Comparison of ENCODE assay signal across 26 cellular contexts in the genomic region with DNA sequence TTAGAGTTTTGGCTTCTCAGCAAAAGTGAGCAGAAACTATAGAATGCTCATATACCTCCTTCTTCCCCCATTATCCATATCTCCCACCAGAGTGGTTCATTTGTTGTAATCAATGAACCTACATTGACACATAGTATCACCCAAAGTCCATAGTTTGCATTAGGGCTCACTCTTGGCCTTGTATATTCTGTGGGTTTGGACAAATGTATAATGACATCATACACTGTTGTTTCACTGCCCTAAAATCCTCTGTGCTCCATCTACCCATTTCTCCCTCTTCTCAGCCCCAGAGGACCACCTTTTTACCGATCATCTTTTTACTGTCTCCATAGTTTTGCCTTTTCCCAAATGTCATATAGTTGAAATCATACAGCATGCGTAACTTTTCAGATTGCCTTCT.
"Had no signal": no experiment of that assay in that cellular context is flagged by ENCODE, and none has a peak within 500 bp of the region (broad histone marks: within the 10 kb centered on the region; RNA-seq: fewer than 3 reads in every experiment).

No MANE protein-coding gene starts in this region.

- H3K79me2 ChIP-seq: parathyroid adenoma had no signal

- DNase-seq: activated CD4-positive, alpha-beta T cell treated with anti-CD3 and anti-CD28 coated beads for 1 hour; activated effector memory CD4-positive, alpha-beta T cell treated with anti-CD3 and anti-CD28 coated beads, Interleukin-2, amount 50 U/mL, for 16 hours; amniotic stem cell; colonic mucosa; dorsolateral prefrontal cortex; effector memory CD8-positive, alpha-beta T cell; gastrocnemius medialis; hippocampal formation; kidney glomerular epithelial cell; left ventricle myocardium inferior; mammary epithelial cell; nucleus accumbens; stimulated activated CD4-positive, alpha-beta T cell treated with anti-CD3 and anti-CD28 coated beads, Interleukin-1b, Interleukin-23, amount 100 ng/mL, for 48 hours; substantia nigra; T-cell; T-helper 9 cell; thyroid gland had no signal

- H3K9me3 ChIP-seq: breast epithelium, colonic mucosa, gastrocnemius medialis, left ventricle myocardium inferior, thyroid gland had no signal

- H3K4me3 Mint-ChIP-seq: activated naive CD4-positive, alpha-beta T cell treated with anti-CD3 and anti-CD28 coated beads, Interleukin-2, amount 50 U/mL, for 24 hours; effector memory CD8-positive, alpha-beta T cell; mesothelial cell of epicardium; natural killer cell treated with Interleukin-12 subunit alpha and Interleukin-12 subunit beta and Interleukin-15 and Interleukin-18, amount 100 ng/mL, for 72 hours; stimulated activated naive CD8-positive, alpha-beta T cell treated with anti-CD3 and anti-CD28 coated beads, Interleukin-15, Interleukin-2, amounts not matched to agents 100 ng/mL and 50 ng/mL, for 24 hours; T-cell had no signal

- ATAC-seq: effector memory CD8-positive, alpha-beta T cell; esophagus mucosa; gastrocnemius medialis; natural killer cell treated with Interleukin-12 subunit alpha and Interleukin-12 subunit beta and Interleukin-15 and Interleukin-18, amount 100 ng/mL, for 72 hours; right cardiac atrium; T-cell had no signal

- H3K9me3 Mint-ChIP-seq: activated naive CD4-positive, alpha-beta T cell treated with anti-CD3 and anti-CD28 coated beads, Interleukin-2, amount 50 U/mL, for 24 hours; effector memory CD8-positive, alpha-beta T cell; mesothelial cell of epicardium; natural killer cell treated with Interleukin-12 subunit alpha and Interleukin-12 subunit beta and Interleukin-15 and Interleukin-18, amount 100 ng/mL, for 72 hours; stimulated activated naive CD8-positive, alpha-beta T cell treated with anti-CD3 and anti-CD28 coated beads, Interleukin-15, Interleukin-2, amounts not matched to agents 100 ng/mL and 50 ng/mL, for 24 hours; T-cell had no signal

- H3K4me3 ChIP-seq: breast epithelium, colonic mucosa, dorsolateral prefrontal cortex, gastrocnemius medialis, left ventricle myocardium inferior, thyroid gland had no signal

- H3K27ac Mint-ChIP-seq: activated naive CD4-positive, alpha-beta T cell treated with anti-CD3 and anti-CD28 coated beads, Interleukin-2, amount 50 U/mL, for 24 hours; mesothelial cell of epicardium; natural killer cell treated with Interleukin-12 subunit alpha and Interleukin-12 subunit beta and Interleukin-15 and Interleukin-18, amount 100 ng/mL, for 72 hours; stimulated activated naive CD8-positive, alpha-beta T cell treated with anti-CD3 and anti-CD28 coated beads, Interleukin-15, Interleukin-2, amounts not matched to agents 100 ng/mL and 50 ng/mL, for 24 hours; T-cell had no signal

- H3K27me3 Mint-ChIP-seq: activated naive CD4-positive, alpha-beta T cell treated with anti-CD3 and anti-CD28 coated beads, Interleukin-2, amount 50 U/mL, for 24 hours; effector memory CD8-positive, alpha-beta T cell; natural killer cell treated with Interleukin-12 subunit alpha and Interleukin-12 subunit beta and Interleukin-15 and Interleukin-18, amount 100 ng/mL, for 72 hours; stimulated activated naive CD8-positive, alpha-beta T cell treated with anti-CD3 and anti-CD28 coated beads, Interleukin-15, Interleukin-2, amounts not matched to agents 100 ng/mL and 50 ng/mL, for 24 hours; T-cell had no signal

- H3K36me3 ChIP-seq: breast epithelium, colonic mucosa, gastrocnemius medialis, left ventricle myocardium inferior, thyroid gland had no signal

- FAIRE-seq: endothelial cell of umbilical vein had no signal

- H2AFZ ChIP-seq: parathyroid adenoma had no signal

- H3K27me3 ChIP-seq: breast epithelium, colonic mucosa, dorsolateral prefrontal cortex, gastrocnemius medialis, thyroid gland had no signal

- H3K9ac ChIP-seq: parathyroid adenoma had no signal

- H3K4me1 ChIP-seq: breast epithelium, colonic mucosa, gastrocnemius medialis, left ventricle myocardium inferior, parathyroid adenoma, thyroid gland had no signal

- H3K36me3 Mint-ChIP-seq: activated naive CD4-positive, alpha-beta T cell treated with anti-CD3 and anti-CD28 coated beads, Interleukin-2, amount 50 U/mL, for 24 hours; mesothelial cell of epicardium; natural killer cell treated with Interleukin-12 subunit alpha and Interleukin-12 subunit beta and Interleukin-15 and Interleukin-18, amount 100 ng/mL, for 72 hours; T-cell had no signal

- H3K27ac ChIP-seq: breast epithelium, colonic mucosa, dorsolateral prefrontal cortex, gastrocnemius medialis, left ventricle myocardium inferior, parathyroid adenoma, thyroid gland had no signal
